ENCODE assay signal across 23 cellular contexts in genomic region chr1:89576016-89576415, GRCh38.
"Had no signal": no experiment of that assay in that cellular context is flagged by ENCODE, and none has a peak within 500 bp of the region (broad histone marks: within the 10 kb centered on the region; RNA-seq: fewer than 3 reads in every experiment).

No MANE protein-coding gene starts in this region.

- H3K36me3 ChIP-seq: ascending aorta, breast epithelium, upper lobe of right lung had no signal

- H3K27me3 ChIP-seq: ascending aorta, breast epithelium, esophagus muscularis mucosa, heart right ventricle, upper lobe of right lung had no signal

- DNase-seq: activated CD4-positive, alpha-beta T cell treated with anti-CD3 and anti-CD28 coated beads, Interleukin-2, amount 10 ng/mL, durations not matched to agents 24 days and 14 days; activated CD8-positive, alpha-beta T cell treated with anti-CD3 and anti-CD28 coated beads, Interleukin-2, amount 10 ng/mL, durations not matched to agents 7 days and 5 days; activated effector memory CD4-positive, alpha-beta T cell treated with anti-CD3 and anti-CD28 coated beads, Interleukin-2, amount 50 U/mL, for 16 hours; activated naive CD4-positive, alpha-beta T cell treated with anti-CD3 and anti-CD28 coated beads, Interleukin-2, amount 50 U/mL, for 16 hours; activated T-cell treated with anti-CD3 and anti-CD28 coated beads, Interleukin-2, amount 50 U/mL, for 48 hours; cortex of kidney; effector CD8-positive, alpha-beta T cell; heart right ventricle; immature natural killer cell; kidney glomerular epithelial cell; left ventricle myocardium superior; mesenchymal stem cell; nucleus accumbens; posterior cingulate gyrus; retina; stimulated activated naive B cell treated with anti-CD40 and anti-IgM and Interleukin-4, amounts not matched to agents 10 μg/mL and 1 μg/mL and 100 μg/mL, for 72 hours; T-cell; T-helper 9 cell; upper lobe of right lung had no signal

- H3K4me1 ChIP-seq: ascending aorta, breast epithelium, esophagus muscularis mucosa, heart right ventricle, upper lobe of right lung had no signal

- H3K27ac ChIP-seq: ascending aorta, breast epithelium, esophagus muscularis mucosa, heart right ventricle, upper lobe of right lung had no signal

- H3K4me3 ChIP-seq: ascending aorta, breast epithelium, esophagus muscularis mucosa, heart right ventricle, upper lobe of right lung had no signal

- ATAC-seq: activated CD8-positive, alpha-beta T cell treated with anti-CD3 and anti-CD28 coated beads, Interleukin-2, amount 10 ng/mL, durations not matched to agents 7 days and 5 days; heart right ventricle; left ventricle myocardium superior; natural killer cell treated with Interleukin-12 subunit alpha and Interleukin-12 subunit beta and Interleukin-15 and Interleukin-18, amount 100 ng/mL, for 72 hours; stimulated activated naive B cell treated with anti-CD40 and anti-IgM and Interleukin-4, amounts not matched to agents 10 μg/mL and 1 μg/mL and 100 μg/mL, for 72 hours; T-cell had no signal

- H3K9me3 ChIP-seq: ascending aorta, breast epithelium, esophagus muscularis mucosa, heart right ventricle, upper lobe of right lung had no signal
